In genomic region chr1:211328084-211328694, GRCh38 we compare ENCODE assay signal across 9 cellular contexts. TPM values are rescaled to one million over a fixed set of nuclear protein-coding genes. Genes with fewer than 3 reads are reported as not detected.
DNase-seq lines count a peak whose midpoint lies in the region; ATAC-seq and TF ChIP-seq lines count a peak whose summit lies in the region.
"Had no signal": no experiment of that assay in that cellular context is flagged by ENCODE, and none has a peak within 500 bp of the region (broad histone marks: within the 10 kb centered on the region; RNA-seq: fewer than 3 reads in every experiment).

No MANE protein-coding gene starts in this region.

- H3K27ac ChIP-seq in esophagus squamous epithelium (peak overlapping the region in 3 of 4 donors; percentile 87 to 90 (median 88)), skeletal muscle tissue (ENCODE audit: low read depth, low read length) (peak overlapping the region; percentile 57)
- H3K27ac ChIP-seq: HL-60, SJCRH30 had no signal

- no peak for DNase-seq in GM06990 (ENCODE audit: extremely low read depth, insufficient read length)
- DNase-seq in esophagus squamous epithelium (lab: John Stamatoyannopoulos, UW), result no peak
- no peak for DNase-seq in NCI-H345 treated with DMSO at 0.1 percent for 48 hours (lab: John Stamatoyannopoulos, UW; ENCODE audit: unreplicated experiment)

- peaks cover 52% of the 10 kb centered on the region for H4K20me1 ChIP-seq in Loucy (ENCODE audit: insufficient read depth, low read length, poor library complexity, severe bottlenecking)

- no peak for ATAC-seq in GM21447 (IDR thresholded peaks at IDR 0.05; ENCODE audit: unreplicated experiment)
- no peak for ATAC-seq in GM21423 (IDR thresholded peaks at IDR 0.05; ENCODE audit: unreplicated experiment)

- no peaks in the 10 kb centered on the region for H3K9me2 ChIP-seq in Loucy (replicated peaks; ENCODE audit: low read depth, low read length)

- no peak overlapping the region for H2AFZ ChIP-seq in Loucy (ENCODE audit: low read length)

- no peak for TF ChIP-seq CTCF in GM06990 (IDR thresholded peaks at IDR 0.05; ENCODE audit: insufficient read depth, low read length, poor library complexity, severe bottlenecking)
- TF ChIP-seq CTCF in Loucy (conservative IDR thresholded peaks at IDR 0.05; ENCODE audit: low read length), result no peak
- TF ChIP-seq CTCF in esophagus squamous epithelium (IDR thresholded peaks at IDR 0.05), result no peak

- H3K27me3 ChIP-seq in GM06990 (replicated peaks; ENCODE audit: control insufficient read depth, insufficient read depth, low read length) (no peaks in the 10 kb centered on the region), Loucy (ENCODE audit: insufficient read depth, low read length, poor library complexity, severe bottlenecking) (no peaks in the 10 kb centered on the region), esophagus squamous epithelium (no peaks in the 10 kb centered on the region), skeletal muscle tissue (ENCODE audit: control insufficient read depth in 3 of 3, insufficient read depth in 3 of 3, low read length in 3 of 3) (peaks cover 0 to 5% (median 4%) of the 10 kb centered on the region in 3 donors)
- H3K27me3 ChIP-seq: SJCRH30 had no signal

- TF ChIP-seq POLR2A in esophagus squamous epithelium (IDR thresholded peaks at IDR 0.05), result no peak

- H3K4me3 ChIP-seq in GM06990 (replicated peaks; ENCODE audit: low read depth, low read length), result peak overlapping the region; percentile 67
- H3K4me3 ChIP-seq in Loucy (ENCODE audit: low read length, poor library complexity, severe bottlenecking), result peak overlapping the region; percentile 82
- H3K4me3 ChIP-seq in esophagus squamous epithelium, result peak overlapping the region in 3 of 4 donors; percentile 78 to 85 (median 84)
- H3K4me3 ChIP-seq in skeletal muscle tissue (ENCODE audit: low read length in 3 of 3), result peak overlapping the region in 1 of 3 donors; percentile 78

- 66 to 91% methylated on average over 11 of the region's 11 CpGs for WGBS in esophagus squamous epithelium, 2 donors

- H3K4me2 ChIP-seq in Loucy (ENCODE audit: low read depth, low read length, poor library complexity, severe bottlenecking), result peak overlapping the region; percentile 94

- H3F3A ChIP-seq in Loucy (ENCODE audit: low read depth), result no peaks in the 10 kb centered on the region

- peaks cover 77% of the 10 kb centered on the region for H3K4me1 ChIP-seq in Loucy (ENCODE audit: insufficient read depth, low read length, poor library complexity, severe bottlenecking)
- H3K4me1 ChIP-seq in esophagus squamous epithelium, result peaks cover 17 to 69% (median 35%) of the 10 kb centered on the region in 3 donors
- H3K4me1 ChIP-seq in skeletal muscle tissue (ENCODE audit: control insufficient read depth in 3 of 3, insufficient read depth in 3 of 3, low read length in 3 of 3), result peaks cover 13 to 36% (median 24%) of the 10 kb centered on the region in 3 donors

- H3K36me3 ChIP-seq in GM06990 (ENCODE audit: control insufficient read depth, insufficient read depth, low read length), result no peaks in the 10 kb centered on the region
- no peaks in the 10 kb centered on the region for H3K36me3 ChIP-seq in Loucy (ENCODE audit: insufficient read depth, low read length)
- no peaks in the 10 kb centered on the region for H3K36me3 ChIP-seq in esophagus squamous epithelium
- peaks cover 0 to 3% (median 0%) of the 10 kb centered on the region in 3 donors for H3K36me3 ChIP-seq in skeletal muscle tissue (ENCODE audit: control insufficient read depth in 3 of 3, insufficient read depth in 3 of 3, low read length in 3 of 3)
- H3K36me3 ChIP-seq: SJCRH30 had no signal

- H3K9me3 ChIP-seq in Loucy (ENCODE audit: insufficient read depth, low read depth, low read length) (no peaks in the 10 kb centered on the region), esophagus squamous epithelium (no peaks in the 10 kb centered on the region), skeletal muscle tissue (ENCODE audit: control insufficient read depth in 3 of 3, low read length in 3 of 3) (no peaks in the 10 kb centered on the region)
- H3K9me3 ChIP-seq: SJCRH30 had no signal

- peaks cover 76% of the 10 kb centered on the region for H3K79me2 ChIP-seq in Loucy (ENCODE audit: insufficient read depth, low read length)

- H3K9ac ChIP-seq in Loucy (ENCODE audit: low read depth, low read length, poor library complexity, severe bottlenecking) (peak overlapping the region; percentile 95), skeletal muscle tissue (ENCODE audit: low read depth in 1 of 3, low read length in 3 of 3) (peak overlapping the region in 1 of 3 donors; percentile 76)

- intact Hi-C loops in esophagus squamous epithelium (cut with DNase I), result loop anchor here (10.0 kb wide), 2 partner anchors 147 to 327 kb away; no protein-coding TSS in a partner anchor

RNA-seq across cellular contexts. Expression of gene TRAF5, which starts 1.6 kb away (rescaled TPM):
- 1 to 10 TPM; 2.7 to 9.2 (median 4.0) TPM for total RNA-seq in esophagus squamous epithelium
- total RNA-seq in skeletal muscle tissue, result 13.0 TPM
